In genomic region chr5:149779071-149779470, GRCh38 we compare ENCODE assay signal across 20 cellular contexts. TPM values are rescaled to one million over a fixed set of nuclear protein-coding genes. Genes with fewer than 3 reads are reported as not detected.
DNase-seq lines count a peak whose midpoint lies in the region; ATAC-seq and TF ChIP-seq lines count a peak whose summit lies in the region.
"Had no signal": no experiment of that assay in that cellular context is flagged by ENCODE, and none has a peak within 500 bp of the region (broad histone marks: within the 10 kb centered on the region; RNA-seq: fewer than 3 reads in every experiment).

No MANE protein-coding gene starts in this region.

- H3K4me3 ChIP-seq in liver (ENCODE audit: low read depth in 1 of 3, low read length in 3 of 3), result no peak overlapping the region
- no peak overlapping the region for H3K4me3 ChIP-seq in right lobe of liver
- no peak overlapping the region for H3K4me3 ChIP-seq in cardiac muscle cell
- H3K4me3 ChIP-seq in neural progenitor cell, result no peak overlapping the region
- H3K4me3 ChIP-seq: coronary artery, GM23248, thoracic aorta had no signal

- H3K27ac ChIP-seq in liver (ENCODE audit: low read depth in 1 of 2, low read length in 2 of 2) (no peak overlapping the region), right lobe of liver (no peak overlapping the region), cardiac muscle cell (peak overlapping the region; percentile 56), neural progenitor cell (no peak overlapping the region)
- H3K27ac ChIP-seq: epithelial cell of prostate, GM23248, thoracic aorta had no signal

- ATAC-seq in right lobe of liver (no peak), HG02588 (IDR thresholded peaks at IDR 0.05; ENCODE audit: unreplicated experiment) (no peak), HG03097 (IDR thresholded peaks at IDR 0.05; ENCODE audit: low FRiP score, unreplicated experiment) (no peak)
- ATAC-seq: activated T-helper 17 cell treated with anti-CD3 and anti-CD28 coated beads, Interleukin-2, amount 50 U/mL, for 72 hours; CD8-positive, alpha-beta T cell; SK-N-SH treated with all-trans-retinoic acid at 6 μM for 48 hours had no signal

- peaks cover 34% of the 10 kb centered on the region for H3K4me1 Mint-ChIP-seq in neural progenitor cell

- H3K4me3 Mint-ChIP-seq in neural progenitor cell, result no peak overlapping the region
- H3K4me3 Mint-ChIP-seq: activated CD4-positive, alpha-beta memory T cell treated with anti-CD3 and anti-CD28 coated beads for 36 hours; activated T-helper 17 cell treated with anti-CD3 and anti-CD28 coated beads, Interleukin-2, amount 50 U/mL, for 72 hours; CD8-positive, alpha-beta T cell had no signal

- H3F3A ChIP-seq in neural progenitor cell (ENCODE audit: low read depth), result no peaks in the 10 kb centered on the region

- peaks cover 13% of the 10 kb centered on the region for H3K27me3 Mint-ChIP-seq in neural progenitor cell (ENCODE audit: insufficient read depth, low read depth)
- H3K27me3 Mint-ChIP-seq: activated CD4-positive, alpha-beta memory T cell treated with anti-CD3 and anti-CD28 coated beads for 36 hours; activated T-helper 17 cell treated with anti-CD3 and anti-CD28 coated beads, Interleukin-2, amount 50 U/mL, for 72 hours had no signal

- TF ChIP-seq CTCF in liver (IDR thresholded peaks at IDR 0.05; ENCODE audit: low read depth, low read length, missing input control) (no peak), right lobe of liver (IDR thresholded peaks at IDR 0.05) (no peak), cardiac muscle cell (IDR thresholded peaks at IDR 0.05; ENCODE audit: low read depth, low read length) (no peak), neural progenitor cell (IDR thresholded peaks at IDR 0.05) (no peak)

- 79% methylated on average over 4 of the region's 4 CpGs for WGBS in liver
- WGBS in right lobe of liver (ENCODE audit: insufficient coverage, low coverage, low lambda C conversion rate, missing lambda C conversion rate), result 60% methylated on average over 1 of the region's 4 CpGs

- H3K9ac ChIP-seq in liver (ENCODE audit: low read depth in 1 of 2, low read length in 2 of 2) (no peak overlapping the region), neural progenitor cell (no peak overlapping the region)
- H3K9ac ChIP-seq: GM23248 had no signal

- no peak for TF ChIP-seq POLR2A in right lobe of liver (IDR thresholded peaks at IDR 0.05)

- H3K36me3 Mint-ChIP-seq in neural progenitor cell, result no peaks in the 10 kb centered on the region

- H3K79me2 ChIP-seq in neural progenitor cell (ENCODE audit: low read depth), result no peaks in the 10 kb centered on the region

- H3K9me3 Mint-ChIP-seq in neural progenitor cell, result peaks cover 10% of the 10 kb centered on the region

- H3K4me1 ChIP-seq in liver (ENCODE audit: control insufficient read depth in 4 of 4, insufficient read depth in 4 of 4, low read length in 3 of 4), result peaks cover 0 to 12% (median 5%) of the 10 kb centered on the region in 4 donors
- H3K4me1 ChIP-seq in right lobe of liver, result peaks cover 0 to 8% (median 0%) of the 10 kb centered on the region in 4 donors
- peaks cover 49% of the 10 kb centered on the region for H3K4me1 ChIP-seq in cardiac muscle cell (ENCODE audit: low read depth)
- peaks cover 9% of the 10 kb centered on the region for H3K4me1 ChIP-seq in neural progenitor cell

- H3K27me3 ChIP-seq in liver (ENCODE audit: control insufficient read depth in 4 of 4, insufficient read depth in 4 of 4, low read length in 3 of 4), result no peaks in the 10 kb centered on the region
- no peaks in the 10 kb centered on the region for H3K27me3 ChIP-seq in right lobe of liver
- H3K27me3 ChIP-seq in cardiac muscle cell, result no peaks in the 10 kb centered on the region
- no peaks in the 10 kb centered on the region for H3K27me3 ChIP-seq in neural progenitor cell

- intact Hi-C loops in right lobe of liver (cut with DNase I), result no loop called here

- no peaks in the 10 kb centered on the region for H3K9me3 ChIP-seq in liver (ENCODE audit: control insufficient read depth in 4 of 4, low read length in 3 of 4)
- no peaks in the 10 kb centered on the region for H3K9me3 ChIP-seq in right lobe of liver
- no peaks in the 10 kb centered on the region for H3K9me3 ChIP-seq in cardiac muscle cell (ENCODE audit: low read depth)
- no peaks in the 10 kb centered on the region for H3K9me3 ChIP-seq in neural progenitor cell (ENCODE audit: low read depth)

- H3K27ac Mint-ChIP-seq in neural progenitor cell, result peak overlapping the region; percentile 62
- H3K27ac Mint-ChIP-seq: activated CD4-positive, alpha-beta memory T cell treated with anti-CD3 and anti-CD28 coated beads for 36 hours; activated T-helper 17 cell treated with anti-CD3 and anti-CD28 coated beads, Interleukin-2, amount 50 U/mL, for 72 hours had no signal

- no peaks in the 10 kb centered on the region for H4K20me1 ChIP-seq in neural progenitor cell (ENCODE audit: low read depth)

- H3K4me2 ChIP-seq in neural progenitor cell, result no peak overlapping the region

- DNase-seq in right lobe of liver, result no peak
- DNase-seq in cardiac muscle cell (ENCODE audit: low read depth in 1 of 2, low spot score in 1 of 2), result no peak
- no peak for DNase-seq in neural progenitor cell (ENCODE audit: low spot score)
- DNase-seq in midbrain (lab: John Stamatoyannopoulos, UW), result no peak
- DNase-seq in stimulated activated CD4-positive, alpha-beta T cell treated with anti-CD3 and anti-CD28 coated beads, Interleukin-15, amount 100 ng/mL, for 24 hours, result no peak
- DNase-seq: activated CD4-positive, alpha-beta memory T cell treated with anti-CD3 and anti-CD28 coated beads for 36 hours; CD8-positive, alpha-beta T cell; GM23248; Kasumi-1; NCI-H1436; NCI-H345; stimulated activated CD4-positive, alpha-beta T cell treated with anti-CD3 and anti-CD28 coated beads, Interleukin-2, amount 100 ng/mL, for 24 hours had no signal

- no peak for TF ChIP-seq RAD21 in liver (IDR thresholded peaks at IDR 0.05)

- H2AFZ ChIP-seq in neural progenitor cell (replicated peaks), result no peak overlapping the region
- H2AFZ ChIP-seq: GM23248 had no signal

- H3K36me3 ChIP-seq in liver (ENCODE audit: control insufficient read depth in 4 of 4, insufficient read depth in 3 of 4, low read depth in 1 of 4, low read length in 3 of 4) (peaks cover 0 to 2% (median 0%) of the 10 kb centered on the region in 4 donors), right lobe of liver (no peaks in the 10 kb centered on the region), cardiac muscle cell (no peaks in the 10 kb centered on the region), neural progenitor cell (no peaks in the 10 kb centered on the region)
- H3K36me3 ChIP-seq: thoracic aorta had no signal

TF ChIP-seq in liver, 16 proteins besides CTCF, POLR2A, EP300 and RAD21:
- peak; percentile 22 for TF ChIP-seq NR2F2 (IDR thresholded peaks at IDR 0.05)
- no peak for TF ChIP-seq RXRA (IDR thresholded peaks at IDR 0.05)
- TF ChIP-seq EGR1 (IDR thresholded peaks at IDR 0.05; ENCODE audit: low read depth in 2 of 2), result no peak
- no peak for TF ChIP-seq REST (IDR thresholded peaks at IDR 0.05)

RNA-seq across cellular contexts. Expression of gene PPARGC1B, which starts 49.0 kb away (rescaled TPM):
- total RNA-seq in liver (1 to 10 TPM in 1 of 2 donors, under 1 TPM in 1; 0.70 to 3.0 TPM), right lobe of liver (1 to 10 TPM; 2.3 to 7.5 (median 3.9) TPM), cardiac muscle cell (4.2 and 5.4 TPM in 2 replicates), neural progenitor cell (ENCODE audit: low replicate concordance) (0.36 and 0.71 TPM in 2 replicates)
- polyA plus RNA-seq in liver (1 to 10 TPM in 1 of 2 donors, under 1 TPM in 1; 0.97 to 3.5 TPM), cardiac muscle cell (4.1 and 7.9 TPM in 2 replicates)
